Comparison of ENCODE assay signal across 12 cellular contexts in genomic region chr18:12597775-12598174, GRCh38.
DNase-seq lines count a peak whose midpoint lies in the region; ATAC-seq, FAIRE-seq and TF ChIP-seq lines count a peak whose summit lies in the region.
"Had no signal": no experiment of that assay in that cellular context is flagged by ENCODE, and none has a peak within 500 bp of the region (broad histone marks: within the 10 kb centered on the region; RNA-seq: fewer than 3 reads in every experiment).

No MANE protein-coding gene starts in this region.

- no peaks in the 10 kb centered on the region for H3K36me3 Mint-ChIP-seq in activated naive CD4-positive, alpha-beta T cell treated with anti-CD3 and anti-CD28 coated beads, Interleukin-2, amount 50 U/mL, for 72 hours

- ATAC-seq in psoas muscle = peak; percentile 76 to 87 (median 84)
- ATAC-seq in activated naive CD4-positive, alpha-beta T cell treated with anti-CD3 and anti-CD28 coated beads, Interleukin-2, amount 50 U/mL, for 72 hours = no peak

- H3K27ac ChIP-seq in psoas muscle (no peak overlapping the region), small intestine (ENCODE audit: low read depth in 1 of 2, low read length in 1 of 2) (no peak overlapping the region)
- H3K27ac ChIP-seq: vagina had no signal

- H3K4me3 ChIP-seq in psoas muscle (no peak overlapping the region), small intestine (ENCODE audit: low read depth in 1 of 2, low read length in 2 of 2) (no peak overlapping the region)
- H3K4me3 ChIP-seq: vagina had no signal

- no peak for FAIRE-seq in small intestine (lab: Jason Lieb, UNC)
- FAIRE-seq: GM12891 had no signal

- H3K27me3 ChIP-seq in psoas muscle (ENCODE audit: insufficient read depth in 3 of 3, low read length in 2 of 3) (no peaks in the 10 kb centered on the region), small intestine (ENCODE audit: control insufficient read depth in 2 of 2, insufficient read depth in 2 of 2, low read length in 2 of 2) (no peaks in the 10 kb centered on the region)
- H3K27me3 ChIP-seq: vagina had no signal

- peak overlapping the region in 1 of 2 donors; percentile 60 for H3K27ac Mint-ChIP-seq in activated naive CD4-positive, alpha-beta T cell treated with anti-CD3 and anti-CD28 coated beads, Interleukin-2, amount 50 U/mL, for 72 hours
- H3K27ac Mint-ChIP-seq: activated CD4-positive, alpha-beta memory T cell treated with anti-CD3 and anti-CD28 coated beads, Interleukin-2, amount 10 ng/mL, durations not matched to agents 7 days and 5 days had no signal

- intact Hi-C loops in psoas muscle (cut with DNase I) = no loop called here

- H3K9me3 ChIP-seq in psoas muscle (no peaks in the 10 kb centered on the region), small intestine (ENCODE audit: control insufficient read depth, low read depth) (no peaks in the 10 kb centered on the region)
- H3K9me3 ChIP-seq: vagina had no signal

- 48 to 57% (median 52%) methylated on average over 5 of the region's 5 CpGs for WGBS in psoas muscle, 3 donors
- WGBS in small intestine, 3 donors = 70 to 83% (median 80%) methylated on average over 5 of the region's 5 CpGs

- TF ChIP-seq CTCF in psoas muscle (IDR thresholded peaks at IDR 0.05) = no peak

- DNase-seq in H4 (ENCODE audit: low spot score) (peak; percentile 59), SW 1271 (lab: John Stamatoyannopoulos, UW) (peak; percentile 53 to 90), foreskin melanocyte (peak; percentile 38), psoas muscle (peak in 1 of 2 donors; percentile 14), NCI-H2107 treated with DMSO at 0.1 percent for 48 hours (lab: John Stamatoyannopoulos, UW; ENCODE audit: unreplicated experiment) (no peak), CD1c-positive myeloid dendritic cell (ENCODE audit: extremely low spot score) (no peak), small intestine (no peak)
- no peak for DNase-seq in activated naive CD4-positive, alpha-beta T cell treated with anti-CD3 and anti-CD28 coated beads, Interleukin-2, amount 50 U/mL, for 72 hours (ENCODE audit: low spot score in 2 of 2)
- DNase-seq: activated CD4-positive, alpha-beta memory T cell treated with anti-CD3 and anti-CD28 coated beads, Interleukin-2, amount 10 ng/mL, durations not matched to agents 7 days and 5 days; erythroblast had no signal

- H3K36me3 ChIP-seq in psoas muscle (ENCODE audit: insufficient read depth in 1 of 2, low read depth in 1 of 2) (no peaks in the 10 kb centered on the region), small intestine (ENCODE audit: control insufficient read depth in 2 of 2, insufficient read depth in 2 of 2, low read length in 2 of 2) (no peaks in the 10 kb centered on the region)
- H3K36me3 ChIP-seq: vagina had no signal

- H3K4me1 ChIP-seq in psoas muscle (peaks cover 22% of the 10 kb centered on the region), small intestine (ENCODE audit: control insufficient read depth in 2 of 2, insufficient read depth in 1 of 2, low read depth in 1 of 2, low read length in 1 of 2) (no peaks in the 10 kb centered on the region)

- peaks cover 0 to 4% of the 10 kb centered on the region in 2 donors for H3K9me3 Mint-ChIP-seq in activated naive CD4-positive, alpha-beta T cell treated with anti-CD3 and anti-CD28 coated beads, Interleukin-2, amount 50 U/mL, for 72 hours
- H3K9me3 Mint-ChIP-seq: activated CD4-positive, alpha-beta memory T cell treated with anti-CD3 and anti-CD28 coated beads, Interleukin-2, amount 10 ng/mL, durations not matched to agents 7 days and 5 days had no signal

Comparison
In these comparisons a context has a peak if more than half of its experiments do, and no peak if none do; other contexts are left out.
1. DNase-seq: peak in H4 (single experiment), SW 1271 (2 of 2) and foreskin melanocyte (single experiment); none in NCI-H2107 treated with DMSO at 0.1 percent for 48 hours (single experiment), CD1c-positive myeloid dendritic cell (single experiment), small intestine (single experiment) and activated naive CD4-positive, alpha-beta T cell treated with anti-CD3 and anti-CD28 coated beads, Interleukin-2, amount 50 U/mL, for 72 hours (0 of 2).
2. ATAC-seq: peak in psoas muscle (4 of 4); none in activated naive CD4-positive, alpha-beta T cell treated with anti-CD3 and anti-CD28 coated beads, Interleukin-2, amount 50 U/mL, for 72 hours (0 of 2).